In the genomic region with DNA sequence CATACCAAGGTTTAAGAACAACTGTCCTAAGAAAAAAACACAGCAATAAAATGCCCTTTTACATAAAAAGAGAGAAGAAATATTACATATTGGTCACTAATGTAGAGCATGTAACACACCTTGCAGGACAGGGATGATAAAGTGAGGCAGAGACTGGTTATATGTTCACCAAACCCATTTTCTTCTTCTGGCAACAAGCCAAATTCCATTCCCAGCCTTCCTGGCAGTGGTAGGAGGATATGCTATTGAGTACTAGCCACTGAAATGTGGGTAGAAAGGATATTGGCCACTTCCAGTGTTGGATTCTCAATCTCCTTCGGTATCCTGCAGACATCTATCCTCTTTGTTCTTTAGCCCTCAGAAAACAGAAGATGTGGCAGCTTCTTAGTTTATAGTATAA, we compare ENCODE assay signal across 32 cellular contexts.
"Had no signal": no experiment of that assay in that cellular context is flagged by ENCODE, and none has a peak within 500 bp of the region (broad histone marks: within the 10 kb centered on the region; RNA-seq: fewer than 3 reads in every experiment).

No MANE protein-coding gene starts in this region.

- H2AFZ ChIP-seq: parathyroid adenoma had no signal

- H3K4me1 ChIP-seq: parathyroid adenoma, psoas muscle, testis, tibial artery, transverse colon, upper lobe of right lung, uterus had no signal

- H3K4me3 Mint-ChIP-seq: naive thymus-derived CD4-positive, alpha-beta T cell; natural killer cell; nephron; stimulated activated memory B cell treated with anti-CD40 and anti-IgM and Interleukin-4, amounts not matched to agents 10 μg/mL and 1 μg/mL and 100 μg/mL, for 72 hours; stimulated activated naive CD8-positive, alpha-beta T cell treated with anti-CD3 and anti-CD28 coated beads, Interleukin-15, amount 100 ng/mL, for 72 hours; type B pancreatic cell had no signal

- ATAC-seq: naive thymus-derived CD4-positive, alpha-beta T cell; natural killer cell; psoas muscle; right cardiac atrium; sciatic nerve; stimulated activated memory B cell treated with anti-CD40 and anti-IgM and Interleukin-4, amounts not matched to agents 10 μg/mL and 1 μg/mL and 100 μg/mL, for 72 hours; stimulated activated naive CD8-positive, alpha-beta T cell treated with anti-CD3 and anti-CD28 coated beads, Interleukin-15, amount 100 ng/mL, for 72 hours; stimulated activated naive CD8-positive, alpha-beta T cell treated with anti-CD3 and anti-CD28 coated beads, Interleukin-15, Interleukin-2, amounts not matched to agents 100 U/mL and 50 U/mL, for 24 hours; upper lobe of right lung had no signal

- H3K4me1 Mint-ChIP-seq: naive thymus-derived CD4-positive, alpha-beta T cell; natural killer cell; stimulated activated memory B cell treated with anti-CD40 and anti-IgM and Interleukin-4, amounts not matched to agents 10 μg/mL and 1 μg/mL and 100 μg/mL, for 72 hours; stimulated activated naive CD8-positive, alpha-beta T cell treated with anti-CD3 and anti-CD28 coated beads, Interleukin-15, amount 100 ng/mL, for 72 hours had no signal

- H3K9me3 Mint-ChIP-seq: nephron; stimulated activated naive CD8-positive, alpha-beta T cell treated with anti-CD3 and anti-CD28 coated beads, Interleukin-15, amount 100 ng/mL, for 72 hours; type B pancreatic cell had no signal

- H3K36me3 ChIP-seq: neutrophil, ovary, spleen, suprapubic skin, tibial artery, transverse colon, upper lobe of right lung, uterus had no signal

- H3K9me3 ChIP-seq: neutrophil, ovary, psoas muscle, suprapubic skin, testis, tibial artery, transverse colon, upper lobe of right lung, uterus had no signal

- H3K9ac ChIP-seq: parathyroid adenoma had no signal

- H3K27ac ChIP-seq: neutrophil, ovary, parathyroid adenoma, psoas muscle, skin epidermis, spleen, suprapubic skin, testis, tibial artery, transverse colon, upper lobe of right lung, uterus had no signal

- DNase-seq: naive thymus-derived CD4-positive, alpha-beta T cell; natural killer cell; nucleus accumbens; ovary; posterior cingulate gyrus; psoas muscle; right cardiac atrium; spleen; stimulated activated CD4-positive, alpha-beta T cell treated with anti-CD3 and anti-CD28 coated beads, Interleukin-12 subunit alpha, Interleukin-12 subunit beta, amount 100 ng/mL, for 4 hours; stimulated activated CD4-positive, alpha-beta T cell treated with anti-CD3 and anti-CD28 coated beads, Interleukin-1b, Interleukin-23, amount 100 ng/mL, for 48 hours; stimulated activated CD4-positive, alpha-beta T cell treated with anti-CD3 and anti-CD28 coated beads, Interleukin-4, amount 100 ng/mL, for 1 hour; stimulated activated CD4-positive, alpha-beta T cell treated with anti-CD3 and anti-CD28 coated beads, Interleukin-4, amount 100 ng/mL, for 4 hours; stimulated activated CD8-positive, alpha-beta memory T cell treated with anti-CD3 and anti-CD28 coated beads, Interleukin-4, amount 100 ng/mL, for 48 hours; stimulated activated naive CD4-positive, alpha-beta T cell; stimulated activated naive CD8-positive, alpha-beta T cell treated with anti-CD3 and anti-CD28 coated beads, Interleukin-15, amount 100 ng/mL, for 72 hours; stimulated activated naive CD8-positive, alpha-beta T cell treated with anti-CD3 and anti-CD28 coated beads, Interleukin-15, Interleukin-2, amounts not matched to agents 100 U/mL and 50 U/mL, for 24 hours; substantia nigra; testis; tibial artery; transverse colon; upper lobe of right lung; uterus had no signal

- H3K27ac Mint-ChIP-seq: naive thymus-derived CD4-positive, alpha-beta T cell; natural killer cell; progenitor cell of endocrine pancreas; stimulated activated memory B cell treated with anti-CD40 and anti-IgM and Interleukin-4, amounts not matched to agents 10 μg/mL and 1 μg/mL and 100 μg/mL, for 72 hours; stimulated activated naive CD8-positive, alpha-beta T cell treated with anti-CD3 and anti-CD28 coated beads, Interleukin-15, amount 100 ng/mL, for 72 hours; type B pancreatic cell had no signal

- H3K36me3 Mint-ChIP-seq: naive thymus-derived CD4-positive, alpha-beta T cell; natural killer cell; stimulated activated memory B cell treated with anti-CD40 and anti-IgM and Interleukin-4, amounts not matched to agents 10 μg/mL and 1 μg/mL and 100 μg/mL, for 72 hours; type B pancreatic cell had no signal

- H3K27me3 ChIP-seq: neutrophil, ovary, spleen, suprapubic skin, testis, tibial artery, transverse colon, upper lobe of right lung, uterus had no signal

- H3K4me2 ChIP-seq: smooth muscle cell had no signal

- H3K79me2 ChIP-seq: parathyroid adenoma had no signal

- H3K4me3 ChIP-seq: ovary, psoas muscle, skin epidermis, smooth muscle cell, spleen, suprapubic skin, testis, tibial artery, transverse colon, upper lobe of right lung, uterus had no signal

- H3K27me3 Mint-ChIP-seq: progenitor cell of endocrine pancreas; stimulated activated memory B cell treated with anti-CD40 and anti-IgM and Interleukin-4, amounts not matched to agents 10 μg/mL and 1 μg/mL and 100 μg/mL, for 72 hours; stimulated activated naive CD8-positive, alpha-beta T cell treated with anti-CD3 and anti-CD28 coated beads, Interleukin-15, amount 100 ng/mL, for 72 hours; type B pancreatic cell had no signal
